Comparison of ENCODE assay signal across 36 cellular contexts in the genomic region with DNA sequence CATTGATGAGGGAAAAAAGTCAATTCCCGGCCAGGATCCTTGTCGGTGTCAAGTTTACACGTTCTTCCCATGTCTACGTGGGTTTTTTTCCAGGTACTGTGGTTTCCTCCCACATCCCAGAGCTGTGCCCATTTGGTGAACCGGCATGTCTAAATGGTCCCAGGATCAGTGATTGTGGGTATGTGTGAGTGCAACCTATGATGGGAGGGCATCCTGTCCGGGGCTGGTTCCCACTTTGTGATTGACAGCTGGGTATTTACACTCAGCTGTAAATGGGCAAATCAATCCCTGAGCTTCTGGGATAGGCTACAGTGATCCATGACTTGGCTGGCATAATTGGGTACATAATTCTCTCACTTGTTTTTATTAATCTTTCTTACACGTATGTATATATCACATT.
"Had no signal": no experiment of that assay in that cellular context is flagged by ENCODE, and none has a peak within 500 bp of the region (broad histone marks: within the 10 kb centered on the region; RNA-seq: fewer than 3 reads in every experiment).

No MANE protein-coding gene starts in this region.

- DNase-seq: Karpas-422, Kasumi-1, MG63, MM.1S, MV-4-11, NCI-H1048, NCI-H1092, NCI-H1092 treated with DMSO at 0.1 percent for 48 hours, NCI-H1105, NCI-H1105 treated with DMSO at 0.1 percent for 48 hours, NCI-H1417, NCI-H1417 treated with DMSO at 0.1 percent for 48 hours, NCI-H1436, NCI-H1436 treated with DMSO at 0.1 percent for 48 hours, NCI-H146, NCI-H1694, NCI-H1694 treated with DMSO at 0.1 percent for 48 hours, NCI-H187, NCI-H187 treated with DMSO at 0.1 percent for 48 hours, NCI-H1930, NCI-H2029, NCI-H2029 treated with DMSO at 0.1 percent for 48 hours, NCI-H2081, NCI-H2081 treated with DMSO at 0.1 percent for 48 hours, NCI-H2107, NCI-H2171, NCI-H2171 treated with DMSO at 0.1 percent for 48 hours, NCI-H2227 treated with DMSO at 0.1 percent for 48 hours, NCI-H226, NCI-H345, NCI-H446, NCI-H446 treated with DMSO at 0.1 percent for 48 hours, NCI-H510A, NCI-H510A treated with DMSO at 0.1 percent for 48 hours, NCI-H524, NCI-H524 treated with DMSO at 0.1 percent for 48 hours had no signal

- H3K4me3 ChIP-seq: MG63 had no signal

- H3K9me3 ChIP-seq: MG63 had no signal

- H3K36me3 ChIP-seq: MG63 had no signal
